ENCODE assay signal across 20 cellular contexts in genomic region chr20:12022121-12022520, GRCh38.
"Had no signal": no experiment of that assay in that cellular context is flagged by ENCODE, and none has a peak within 500 bp of the region (broad histone marks: within the 10 kb centered on the region; RNA-seq: fewer than 3 reads in every experiment).

No MANE protein-coding gene starts in this region.

- ATAC-seq: gastrocnemius medialis, heart right ventricle, left colon, left lung, left ventricle myocardium superior, lower lobe of right lung, mucosa of descending colon had no signal

- H3K9me3 ChIP-seq: esophagus squamous epithelium, gastrocnemius medialis, heart right ventricle, left lung, lower lobe of right lung, mucosa of descending colon had no signal

- H3K4me3 ChIP-seq: coronary artery, dorsolateral prefrontal cortex, esophagus squamous epithelium, gastrocnemius medialis, heart right ventricle, left lung, lower lobe of right lung, mucosa of descending colon had no signal

- H3K4me3 Mint-ChIP-seq: mesothelial cell of epicardium had no signal

- H3K27ac ChIP-seq: coronary artery, dorsolateral prefrontal cortex, esophagus squamous epithelium, gastrocnemius medialis, heart right ventricle, left lung, lower lobe of right lung had no signal

- H3K27me3 Mint-ChIP-seq: naive B cell had no signal

- H3K27me3 ChIP-seq: esophagus squamous epithelium, gastrocnemius medialis, heart right ventricle, left lung had no signal

- H3K36me3 Mint-ChIP-seq: mesothelial cell of epicardium, naive B cell had no signal

- H3K27ac Mint-ChIP-seq: mesothelial cell of epicardium had no signal

- DNase-seq: dermis blood vessel endothelial cell; dorsolateral prefrontal cortex; effector CD4-positive, alpha-beta T cell; effector memory CD4-positive, alpha-beta T cell; esophagus squamous epithelium; foreskin fibroblast; foreskin melanocyte; gastrocnemius medialis; heart right ventricle; hippocampal formation; kidney glomerular epithelial cell; left colon; left lung; left ventricle myocardium superior; lower lobe of right lung; mesenchymal stem cell; mucosa of descending colon; naive B cell had no signal

- H3K4me1 ChIP-seq: esophagus squamous epithelium, gastrocnemius medialis, left lung, lower lobe of right lung had no signal
